1 cellular context compared by ENCODE assay signal in genomic region chr15:56365075-56365711, GRCh38.
A peak's percentile ranks its signal among the peaks of the same experiment; 100 is the strongest.
TF ChIP-seq lines count a peak whose summit lies in the region.

TEX9 (plus strand) TSS chr15:56365426; CDS start chr15:56365451, 25 bp downstream.

TF ChIP-seq in K562, 482 proteins besides CTCF, POLR2A, EP300 and RAD21 (continued from another document and continues in another):
- peak; percentile 38; the same call in 1 of the 2 replicates for TF ChIP-seq VEZF1 (CRISPR knock-in tag; IDR thresholded peaks at IDR 0.05)
- no peak for TF ChIP-seq ZSCAN29 (IDR thresholded peaks at IDR 0.05)
- TF ChIP-seq ZNF282 (CRISPR knock-in tag; IDR thresholded peaks at IDR 0.05), result no peak
- no peak for TF ChIP-seq LEF1 (IDR thresholded peaks at IDR 0.05)
- TF ChIP-seq ZNF445 (CRISPR knock-in tag; IDR thresholded peaks at IDR 0.05; ENCODE audit: low read depth), result no peak
- TF ChIP-seq TEAD4 (IDR thresholded peaks at IDR 0.05; ENCODE audit: low read length), result no peak
- TF ChIP-seq TEAD4 (CRISPR knock-in tag; IDR thresholded peaks at IDR 0.05; ENCODE audit: borderline replicate concordance), result no peak
- TF ChIP-seq BCL6 (CRISPR knock-in tag; IDR thresholded peaks at IDR 0.05), result no peak
- no peak for TF ChIP-seq CBX3 (IDR thresholded peaks at IDR 0.05; ENCODE audit: borderline replicate concordance in 1 of 2, low read length in 2 of 2)
- no peak for TF ChIP-seq ZFX (CRISPR knock-in tag; IDR thresholded peaks at IDR 0.05)
- TF ChIP-seq ARID2 (IDR thresholded peaks at IDR 0.05), result no peak
- TF ChIP-seq ZFPM2 (CRISPR knock-in tag; IDR thresholded peaks at IDR 0.05), result no peak
- TF ChIP-seq MAX (CRISPR knock-in tag; IDR thresholded peaks at IDR 0.05), result no peak; the same call in 1 of the 2 replicates
- no peak for TF ChIP-seq EHMT2 (IDR thresholded peaks at IDR 0.05)
- no peak for TF ChIP-seq SMAD3 (CRISPR knock-in tag; conservative IDR thresholded peaks at IDR 0.05)
- TF ChIP-seq ARID3B (CRISPR knock-in tag; IDR thresholded peaks at IDR 0.05; ENCODE audit: borderline replicate concordance), result no peak
- TF ChIP-seq PKNOX1 (IDR thresholded peaks at IDR 0.05), result no peak
- no peak for TF ChIP-seq FOXJ2 (tag; IDR thresholded peaks at IDR 0.05)
- TF ChIP-seq THAP7 (CRISPR knock-in tag; IDR thresholded peaks at IDR 0.05), result no peak
- TF ChIP-seq ZNF347 (CRISPR knock-in tag; IDR thresholded peaks at IDR 0.05; ENCODE audit: low read depth), result no peak
- TF ChIP-seq EZH2 (IDR thresholded peaks at IDR 0.05; ENCODE audit: borderline replicate concordance, low read depth, low read length), result no peak
- TF ChIP-seq GTF2B (IDR thresholded peaks at IDR 0.05; ENCODE audit: extremely low read depth, insufficient read length), result no peak
- no peak for TF ChIP-seq BCLAF1 (IDR thresholded peaks at IDR 0.05; ENCODE audit: borderline replicate concordance in 1 of 2, control insufficient read depth in 1 of 2, low read depth in 2 of 2, low read length in 1 of 2)
- no peak for TF ChIP-seq HNRNPUL1 (IDR thresholded peaks at IDR 0.05; ENCODE audit: low read length)
- no peak for TF ChIP-seq RBM17 (IDR thresholded peaks at IDR 0.05; ENCODE audit: borderline replicate concordance, low read depth, low read length)
- no peak for TF ChIP-seq ZNF407 (IDR thresholded peaks at IDR 0.05; ENCODE audit: low read depth)
- TF ChIP-seq RB1 (IDR thresholded peaks at IDR 0.05; ENCODE audit: low read depth), result 0 out of 2 replicates have a peak, but pooled peaks have one; percentile 33
- peak; percentile 62 to 82 for TF ChIP-seq E2F6 (IDR thresholded peaks at IDR 0.05; ENCODE audit: borderline replicate concordance in 1 of 2, extremely low read depth in 1 of 2, insufficient read depth in 1 of 2, insufficient read length in 1 of 2, low read depth in 1 of 2, low read length in 1 of 2, poor library complexity in 1 of 2, severe bottlenecking in 1 of 2)
- TF ChIP-seq THRA (IDR thresholded peaks at IDR 0.05), result no peak
- 0 out of 2 replicates have a peak, but pooled peaks have one; percentile 27 for TF ChIP-seq SIN3B (IDR thresholded peaks at IDR 0.05; ENCODE audit: low read depth)
- TF ChIP-seq DDX20 (tag; IDR thresholded peaks at IDR 0.05; ENCODE audit: low read depth), result no peak
- TF ChIP-seq ZNF589 (CRISPR knock-in tag; IDR thresholded peaks at IDR 0.05; ENCODE audit: low read depth), result no peak
- TF ChIP-seq ZFP30 (CRISPR knock-in tag; IDR thresholded peaks at IDR 0.05; ENCODE audit: borderline replicate concordance), result no peak
- TF ChIP-seq ZNF140 (CRISPR knock-in tag; IDR thresholded peaks at IDR 0.05), result no peak
- TF ChIP-seq ZNF316 (IDR thresholded peaks at IDR 0.05), result no peak
- TF ChIP-seq ZNF239 (CRISPR knock-in tag; IDR thresholded peaks at IDR 0.05), result no peak
- TF ChIP-seq NCOA6 (IDR thresholded peaks at IDR 0.05), result no peak
- no peak for TF ChIP-seq SIX5 (IDR thresholded peaks at IDR 0.05; ENCODE audit: borderline replicate concordance in 1 of 2, insufficient read depth in 1 of 2, low read depth in 1 of 2, low read length in 2 of 2)
- TF ChIP-seq NFRKB (IDR thresholded peaks at IDR 0.05; ENCODE audit: low read depth), result no peak
- TF ChIP-seq ZBTB9 (CRISPR knock-in tag; IDR thresholded peaks at IDR 0.05), result no peak
- TF ChIP-seq CAMTA2 (CRISPR knock-in tag; conservative IDR thresholded peaks at IDR 0.05), result no peak
- TF ChIP-seq MTA3 (IDR thresholded peaks at IDR 0.05; ENCODE audit: borderline replicate concordance), result no peak
- TF ChIP-seq KLF1 (tag; IDR thresholded peaks at IDR 0.05), result no peak
- TF ChIP-seq CBFA2T3 (IDR thresholded peaks at IDR 0.05), result no peak
